18 cellular contexts compared by ENCODE assay signal in the genomic region with DNA sequence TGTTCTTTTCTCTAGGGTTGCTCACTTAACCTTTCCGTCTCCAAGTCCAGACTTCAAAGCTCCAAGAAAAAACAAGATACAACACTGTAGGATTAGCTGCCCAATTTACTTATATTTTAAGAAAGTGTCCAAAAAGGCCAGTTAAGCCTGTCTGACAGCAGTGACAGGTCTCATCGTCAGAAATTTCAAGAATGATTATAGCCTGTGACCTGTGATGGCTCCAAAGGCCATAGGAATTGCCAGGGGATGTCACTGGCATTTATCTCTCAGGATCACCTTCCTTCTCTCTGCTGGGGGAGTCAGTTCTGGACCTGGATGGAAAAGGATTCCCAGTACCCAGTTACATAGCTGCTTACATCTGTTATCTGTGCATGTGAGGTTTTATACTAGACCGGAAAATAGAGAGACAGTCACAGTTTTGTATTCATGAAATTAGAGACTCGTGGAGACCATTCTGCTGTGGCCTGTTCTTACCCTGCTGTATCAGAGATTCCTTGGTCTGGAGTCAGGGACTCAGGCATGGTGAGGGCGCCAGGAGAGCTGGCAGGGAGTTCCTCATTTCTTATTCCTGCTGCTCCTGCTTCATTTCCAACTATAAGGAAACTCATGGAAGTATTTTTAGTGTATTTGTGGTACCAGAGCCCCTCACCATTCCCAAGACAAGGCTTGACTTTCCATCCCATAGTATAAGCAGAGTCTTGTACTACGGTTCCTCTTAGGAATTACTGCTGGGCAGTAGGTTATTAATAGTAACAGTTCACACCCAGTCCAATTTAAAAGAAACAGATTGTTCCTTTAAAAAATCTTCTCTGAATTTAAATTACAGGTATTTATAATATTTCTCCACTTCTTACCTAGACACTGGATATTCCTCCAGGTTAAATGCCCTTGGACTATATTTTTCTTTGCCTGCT.
"Had no signal": no experiment of that assay in that cellular context is flagged by ENCODE, and none has a peak within 500 bp of the region (broad histone marks: within the 10 kb centered on the region; RNA-seq: fewer than 3 reads in every experiment).

No MANE protein-coding gene starts in this region.

- H3K4me1 ChIP-seq: neural progenitor cell, parathyroid adenoma had no signal

- H3K9me3 ChIP-seq: left lung had no signal

- DNase-seq: activated CD4-positive, alpha-beta T cell treated with anti-CD3 and anti-CD28 coated beads, Interleukin-2, amount 50 U/mL, for 4 hours; activated CD8-positive, alpha-beta memory T cell treated with anti-CD3 and anti-CD28 coated beads, Interleukin-2, amount 10 ng/mL, durations not matched to agents 7 days and 5 days; activated effector memory CD4-positive, alpha-beta T cell treated with Interleukin-2 at 50 U/mL for 16 hours; activated T-cell treated with anti-CD3 and anti-CD28 coated beads, Interleukin-2, amount 50 U/mL, for 24 hours; foreskin keratinocyte; head of caudate nucleus; left lung; mesendoderm; retina; stimulated activated CD4-positive, alpha-beta T cell treated with anti-CD3 and anti-CD28 coated beads, Interleukin-1b, Interleukin-23, amount 100 ng/mL, for 48 hours; stimulated activated naive B cell treated with anti-CD40 and anti-IgM and Interleukin-4, amounts not matched to agents 10 μg/mL and 1 μg/mL and 100 μg/mL, for 72 hours; SW 1271 had no signal

- H3K27ac ChIP-seq: foreskin keratinocyte, neural progenitor cell, parathyroid adenoma had no signal

- H3K27me3 ChIP-seq: foreskin keratinocyte, left lung, neural progenitor cell had no signal

- H3K4me3 ChIP-seq: left lung, neural progenitor cell had no signal

- H3K36me3 Mint-ChIP-seq: activated CD8-positive, alpha-beta memory T cell treated with anti-CD3 and anti-CD28 coated beads, Interleukin-2, amount 10 ng/mL, durations not matched to agents 7 days and 5 days; activated naive CD4-positive, alpha-beta T cell treated with anti-CD3 and anti-CD28 coated beads, Interleukin-2, amount 50 U/mL, for 24 hours; stimulated activated naive B cell treated with anti-CD40 and anti-IgM and Interleukin-4, amounts not matched to agents 10 μg/mL and 1 μg/mL and 100 μg/mL, for 72 hours had no signal

- H3K9me3 Mint-ChIP-seq: activated naive CD4-positive, alpha-beta T cell treated with anti-CD3 and anti-CD28 coated beads, Interleukin-2, amount 50 U/mL, for 24 hours; activated T-cell treated with anti-CD3 and anti-CD28 coated beads, Interleukin-2, amount 50 U/mL, for 24 hours; neural progenitor cell; T-helper 2 cell treated with Interferon-gamma antibody and Interleukin-4, amounts not matched to agents 5 μg/mL and 100 μg/mL, for 36 hours had no signal

- H3K9ac ChIP-seq: neural progenitor cell, parathyroid adenoma had no signal

- H3K36me3 ChIP-seq: left lung, neural progenitor cell had no signal

- H3K4me1 Mint-ChIP-seq: activated naive CD4-positive, alpha-beta T cell treated with anti-CD3 and anti-CD28 coated beads, Interleukin-2, amount 50 U/mL, for 24 hours had no signal

- ATAC-seq: activated CD4-positive, CD25-positive, alpha-beta regulatory T cell treated with anti-CD3 and anti-CD28 coated beads, Interleukin-2, amount 50 U/mL, for 24 hours; activated CD8-positive, alpha-beta memory T cell treated with anti-CD3 and anti-CD28 coated beads, Interleukin-2, amount 10 ng/mL, durations not matched to agents 7 days and 5 days; esophagus mucosa; foreskin keratinocyte; stimulated activated naive B cell treated with anti-CD40 and anti-IgM and Interleukin-4, amounts not matched to agents 10 μg/mL and 1 μg/mL and 100 μg/mL, for 72 hours had no signal

- H3K4me3 Mint-ChIP-seq: activated CD8-positive, alpha-beta memory T cell treated with anti-CD3 and anti-CD28 coated beads, Interleukin-2, amount 10 ng/mL, durations not matched to agents 7 days and 5 days; activated naive CD4-positive, alpha-beta T cell treated with anti-CD3 and anti-CD28 coated beads, Interleukin-2, amount 50 U/mL, for 24 hours; activated T-cell treated with anti-CD3 and anti-CD28 coated beads, Interleukin-2, amount 50 U/mL, for 24 hours; neural progenitor cell; stimulated activated naive B cell treated with anti-CD40 and anti-IgM and Interleukin-4, amounts not matched to agents 10 μg/mL and 1 μg/mL and 100 μg/mL, for 72 hours; T-helper 2 cell treated with Interferon-gamma antibody and Interleukin-4, amounts not matched to agents 5 μg/mL and 100 μg/mL, for 36 hours had no signal

- H3K4me2 ChIP-seq: neural progenitor cell had no signal

- H3K27me3 Mint-ChIP-seq: activated naive CD4-positive, alpha-beta T cell treated with anti-CD3 and anti-CD28 coated beads, Interleukin-2, amount 50 U/mL, for 24 hours; stimulated activated naive B cell treated with anti-CD40 and anti-IgM and Interleukin-4, amounts not matched to agents 10 μg/mL and 1 μg/mL and 100 μg/mL, for 72 hours had no signal

- H2AFZ ChIP-seq: neural progenitor cell, parathyroid adenoma had no signal

- H3K27ac Mint-ChIP-seq: activated CD8-positive, alpha-beta memory T cell treated with anti-CD3 and anti-CD28 coated beads, Interleukin-2, amount 10 ng/mL, durations not matched to agents 7 days and 5 days; activated naive CD4-positive, alpha-beta T cell treated with anti-CD3 and anti-CD28 coated beads, Interleukin-2, amount 50 U/mL, for 24 hours; activated T-cell treated with anti-CD3 and anti-CD28 coated beads, Interleukin-2, amount 50 U/mL, for 24 hours; neural progenitor cell; stimulated activated naive B cell treated with anti-CD40 and anti-IgM and Interleukin-4, amounts not matched to agents 10 μg/mL and 1 μg/mL and 100 μg/mL, for 72 hours; T-helper 2 cell treated with Interferon-gamma antibody and Interleukin-4, amounts not matched to agents 5 μg/mL and 100 μg/mL, for 36 hours had no signal
